In genomic region chr7:52154382-52154781, GRCh38 we compare ENCODE assay signal across 1 cellular context.
TF ChIP-seq lines count a peak whose summit lies in the region.

No MANE protein-coding gene starts in this region.

TF ChIP-seq in HepG2, 621 proteins besides CTCF, POLR2A, EP300 and RAD21 (continued from another document):
- no peak for TF ChIP-seq HNF1A (IDR thresholded peaks at IDR 0.05; ENCODE audit: low read depth)
- no peak for TF ChIP-seq HNF1A (CRISPR knock-in tag; IDR thresholded peaks at IDR 0.05; ENCODE audit: borderline replicate concordance)
- TF ChIP-seq RNF2 (conservative IDR thresholded peaks at IDR 0.05; ENCODE audit: low read depth): no peak
- no peak for TF ChIP-seq HOXD1 (CRISPR knock-in tag; IDR thresholded peaks at IDR 0.05)
- TF ChIP-seq ZBTB3 (CRISPR knock-in tag; IDR thresholded peaks at IDR 0.05; ENCODE audit: borderline replicate concordance, low read depth): no peak
- TF ChIP-seq SAP130 (CRISPR knock-in tag; IDR thresholded peaks at IDR 0.05; ENCODE audit: low read depth): no peak
